ENCODE assay signal across 1 cellular context in the genomic region with DNA sequence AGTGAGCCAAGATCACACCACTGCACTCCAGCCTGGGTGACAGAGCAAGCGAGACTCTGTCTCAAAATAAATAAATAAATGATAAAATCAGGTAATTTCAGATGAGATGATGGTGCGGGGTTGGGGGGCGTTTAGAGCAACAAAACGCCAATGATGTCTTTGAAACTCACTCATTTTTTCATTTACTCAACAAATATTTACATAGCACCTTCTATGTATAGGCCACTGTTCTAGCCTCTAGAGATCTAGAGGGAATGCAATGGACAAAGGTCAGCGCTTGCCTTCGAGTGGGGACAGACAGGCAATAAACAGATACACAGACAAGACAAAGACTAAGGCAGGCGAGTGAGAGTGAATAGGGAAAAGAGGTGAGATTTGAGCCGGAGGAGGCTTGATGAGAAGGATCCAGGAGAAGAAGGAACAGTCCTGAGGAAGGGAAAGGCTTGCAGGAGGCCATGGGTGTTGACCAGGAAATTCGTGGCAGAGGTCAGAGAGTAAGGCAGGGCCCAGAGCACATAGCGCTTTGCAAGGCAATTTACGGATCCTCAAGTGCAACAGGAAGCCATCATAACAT.
A peak's percentile ranks its signal among the peaks of the same experiment; 100 is the strongest.
TF ChIP-seq lines count a peak whose summit lies in the region.

No MANE protein-coding gene starts in this region.

TF ChIP-seq in HepG2, 621 proteins besides CTCF, POLR2A, EP300 and RAD21 (continued from another document and continues in another):
- TF ChIP-seq ZKSCAN8 (CRISPR knock-in tag; IDR thresholded peaks at IDR 0.05; ENCODE audit: borderline replicate concordance) (peak; percentile 21; the same call in 1 of the 2 replicates), NFATC3 (CRISPR knock-in tag; IDR thresholded peaks at IDR 0.05) (no peak), SP5 (CRISPR knock-in tag; IDR thresholded peaks at IDR 0.05; ENCODE audit: borderline replicate concordance, low read depth) (peak; percentile 68), RARA (CRISPR knock-in tag; IDR thresholded peaks at IDR 0.05) (peak; percentile 91), PPARG (CRISPR knock-in tag; conservative IDR thresholded peaks at IDR 0.05) (peak; percentile 87), ZNF501 (CRISPR knock-in tag; IDR thresholded peaks at IDR 0.05) (no peak), CCAR2 (optimal IDR thresholded peaks at IDR 0.05; ENCODE audit: low read depth, low read length) (no peak), MLX (CRISPR knock-in tag; IDR thresholded peaks at IDR 0.05) (no peak), ELF3 (CRISPR knock-in tag; IDR thresholded peaks at IDR 0.05) (peak; percentile 21; the same call in 1 of the 2 replicates), KDM6A (CRISPR knock-in tag; IDR thresholded peaks at IDR 0.05; ENCODE audit: low read depth) (peak; percentile 85), NR2C2 (CRISPR knock-in tag; IDR thresholded peaks at IDR 0.05; ENCODE audit: borderline replicate concordance) (peak; percentile 53), SMYD3 (CRISPR knock-in tag; IDR thresholded peaks at IDR 0.05) (peak; percentile 72; the same call in 1 of the 2 replicates), HMG20B (CRISPR knock-in tag; conservative IDR thresholded peaks at IDR 0.05) (peak; percentile 85), TCF7 (IDR thresholded peaks at IDR 0.05; ENCODE audit: low read depth) (peak; percentile 86), PHF5A (CRISPR knock-in tag; IDR thresholded peaks at IDR 0.05; ENCODE audit: low read depth, unreplicated experiment) (peak; percentile 33), FOXP1 (IDR thresholded peaks at IDR 0.05) (peak; percentile 68), FOXP1 (CRISPR knock-in tag; IDR thresholded peaks at IDR 0.05) (peak; percentile 96), ZNF614 (CRISPR knock-in tag; IDR thresholded peaks at IDR 0.05; ENCODE audit: borderline replicate concordance) (peak; percentile 71; the same call in 1 of the 2 replicates), RCOR2 (CRISPR knock-in tag; IDR thresholded peaks at IDR 0.05) (peak; percentile 41; the same call in 1 of the 2 replicates), NCOR1 (IDR thresholded peaks at IDR 0.05; ENCODE audit: borderline replicate concordance, low read length) (peak; percentile 83; the same call in 1 of the 2 replicates), FOXA3 (CRISPR knock-in tag; IDR thresholded peaks at IDR 0.05) (peak; percentile 96), HDAC2 (CRISPR knock-in tag; IDR thresholded peaks at IDR 0.05) (peak; percentile 89), CREB1 (IDR thresholded peaks at IDR 0.05) (no peak), CREB1 (CRISPR knock-in tag; IDR thresholded peaks at IDR 0.05) (peak; percentile 67), NFE2L1 (CRISPR knock-in tag; IDR thresholded peaks at IDR 0.05; ENCODE audit: borderline replicate concordance) (no peak), HHEX (CRISPR knock-in tag; IDR thresholded peaks at IDR 0.05) (peak; percentile 67), XRCC5 (optimal IDR thresholded peaks at IDR 0.05; ENCODE audit: low read length) (peak; percentile 14), ZNF724P (CRISPR knock-in tag; IDR thresholded peaks at IDR 0.05; ENCODE audit: borderline replicate concordance) (no peak), SPEN (CRISPR knock-in tag; IDR thresholded peaks at IDR 0.05; ENCODE audit: low read depth) (peak; percentile 23; the same call in 1 of the 2 replicates), TEAD3 (CRISPR knock-in tag; optimal IDR thresholded peaks at IDR 0.05; ENCODE audit: borderline replicate concordance) (peak; percentile 85), FOXJ3 (CRISPR knock-in tag; IDR thresholded peaks at IDR 0.05; ENCODE audit: borderline replicate concordance) (peak; percentile 89; the same call in 1 of the 2 replicates), PHF21A (CRISPR knock-in tag; IDR thresholded peaks at IDR 0.05) (peak; percentile 90), SMAD3 (CRISPR knock-in tag; IDR thresholded peaks at IDR 0.05) (0 out of 2 replicates have a peak, but pooled peaks have one; percentile 7), BCL6 (CRISPR knock-in tag; IDR thresholded peaks at IDR 0.05) (peak; percentile 92), TBX3 (IDR thresholded peaks at IDR 0.05; ENCODE audit: borderline replicate concordance) (peak; percentile 92), ZNF362 (CRISPR knock-in tag; IDR thresholded peaks at IDR 0.05; ENCODE audit: borderline replicate concordance) (peak; percentile 81; the same call in 1 of the 2 replicates)
- TF ChIP-seq, protein P1, sequence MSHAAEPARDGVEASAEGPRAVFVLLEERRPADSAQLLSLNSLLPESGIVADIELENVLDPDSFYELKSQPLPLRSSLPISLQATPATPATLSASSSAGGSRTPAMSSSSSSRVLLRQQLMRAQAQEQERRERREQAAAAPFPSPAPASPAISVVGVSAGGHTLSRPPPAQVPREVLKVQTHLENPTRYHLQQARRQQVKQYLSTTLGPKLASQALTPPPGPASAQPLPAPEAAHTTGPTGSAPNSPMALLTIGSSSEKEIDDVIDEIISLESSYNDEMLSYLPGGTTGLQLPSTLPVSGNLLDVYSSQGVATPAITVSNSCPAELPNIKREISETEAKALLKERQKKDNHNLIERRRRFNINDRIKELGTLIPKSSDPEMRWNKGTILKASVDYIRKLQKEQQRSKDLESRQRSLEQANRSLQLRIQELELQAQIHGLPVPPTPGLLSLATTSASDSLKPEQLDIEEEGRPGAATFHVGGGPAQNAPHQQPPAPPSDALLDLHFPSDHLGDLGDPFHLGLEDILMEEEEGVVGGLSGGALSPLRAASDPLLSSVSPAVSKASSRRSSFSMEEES (CRISPR knock-in tag; IDR thresholded peaks at IDR 0.05) = peak; percentile 26; the same call in 1 of the 2 replicates
- TF ChIP-seq, protein P2, sequence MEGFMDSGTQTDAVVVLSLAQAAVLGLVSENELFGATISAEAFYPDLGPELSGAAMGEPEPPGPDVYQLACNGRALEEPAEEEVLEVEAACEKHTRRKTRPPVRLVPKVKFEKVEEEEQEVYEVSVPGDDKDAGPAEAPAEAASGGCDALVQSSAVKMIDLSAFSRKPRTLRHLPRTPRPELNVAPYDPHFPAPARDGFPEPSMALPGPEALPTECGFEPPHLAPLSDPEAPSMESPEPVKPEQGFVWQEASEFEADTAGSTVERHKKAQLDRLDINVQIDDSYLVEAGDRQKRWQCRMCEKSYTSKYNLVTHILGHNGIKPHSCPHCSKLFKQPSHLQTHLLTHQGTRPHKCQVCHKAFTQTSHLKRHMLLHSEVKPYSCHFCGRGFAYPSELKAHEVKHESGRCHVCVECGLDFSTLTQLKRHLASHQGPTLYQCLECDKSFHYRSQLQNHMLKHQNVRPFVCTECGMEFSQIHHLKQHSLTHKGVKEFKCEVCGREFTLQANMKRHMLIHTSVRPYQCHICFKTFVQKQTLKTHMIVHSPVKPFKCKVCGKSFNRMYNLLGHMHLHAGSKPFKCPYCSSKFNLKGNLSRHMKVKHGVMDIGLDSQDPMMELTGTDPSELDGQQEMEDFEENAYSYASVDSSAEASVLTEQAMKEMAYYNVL (CRISPR knock-in tag; IDR thresholded peaks at IDR 0.05; ENCODE audit: borderline replicate concordance) = peak; percentile 92
- TF ChIP-seq, protein P3, sequence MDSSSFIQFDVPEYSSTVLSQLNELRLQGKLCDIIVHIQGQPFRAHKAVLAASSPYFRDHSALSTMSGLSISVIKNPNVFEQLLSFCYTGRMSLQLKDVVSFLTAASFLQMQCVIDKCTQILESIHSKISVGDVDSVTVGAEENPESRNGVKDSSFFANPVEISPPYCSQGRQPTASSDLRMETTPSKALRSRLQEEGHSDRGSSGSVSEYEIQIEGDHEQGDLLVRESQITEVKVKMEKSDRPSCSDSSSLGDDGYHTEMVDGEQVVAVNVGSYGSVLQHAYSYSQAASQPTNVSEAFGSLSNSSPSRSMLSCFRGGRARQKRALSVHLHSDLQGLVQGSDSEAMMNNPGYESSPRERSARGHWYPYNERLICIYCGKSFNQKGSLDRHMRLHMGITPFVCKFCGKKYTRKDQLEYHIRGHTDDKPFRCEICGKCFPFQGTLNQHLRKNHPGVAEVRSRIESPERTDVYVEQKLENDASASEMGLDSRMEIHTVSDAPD (CRISPR knock-in tag; IDR thresholded peaks at IDR 0.05) = peak; percentile 65; the same call in 1 of the 2 replicates
- TF ChIP-seq, protein P4, sequence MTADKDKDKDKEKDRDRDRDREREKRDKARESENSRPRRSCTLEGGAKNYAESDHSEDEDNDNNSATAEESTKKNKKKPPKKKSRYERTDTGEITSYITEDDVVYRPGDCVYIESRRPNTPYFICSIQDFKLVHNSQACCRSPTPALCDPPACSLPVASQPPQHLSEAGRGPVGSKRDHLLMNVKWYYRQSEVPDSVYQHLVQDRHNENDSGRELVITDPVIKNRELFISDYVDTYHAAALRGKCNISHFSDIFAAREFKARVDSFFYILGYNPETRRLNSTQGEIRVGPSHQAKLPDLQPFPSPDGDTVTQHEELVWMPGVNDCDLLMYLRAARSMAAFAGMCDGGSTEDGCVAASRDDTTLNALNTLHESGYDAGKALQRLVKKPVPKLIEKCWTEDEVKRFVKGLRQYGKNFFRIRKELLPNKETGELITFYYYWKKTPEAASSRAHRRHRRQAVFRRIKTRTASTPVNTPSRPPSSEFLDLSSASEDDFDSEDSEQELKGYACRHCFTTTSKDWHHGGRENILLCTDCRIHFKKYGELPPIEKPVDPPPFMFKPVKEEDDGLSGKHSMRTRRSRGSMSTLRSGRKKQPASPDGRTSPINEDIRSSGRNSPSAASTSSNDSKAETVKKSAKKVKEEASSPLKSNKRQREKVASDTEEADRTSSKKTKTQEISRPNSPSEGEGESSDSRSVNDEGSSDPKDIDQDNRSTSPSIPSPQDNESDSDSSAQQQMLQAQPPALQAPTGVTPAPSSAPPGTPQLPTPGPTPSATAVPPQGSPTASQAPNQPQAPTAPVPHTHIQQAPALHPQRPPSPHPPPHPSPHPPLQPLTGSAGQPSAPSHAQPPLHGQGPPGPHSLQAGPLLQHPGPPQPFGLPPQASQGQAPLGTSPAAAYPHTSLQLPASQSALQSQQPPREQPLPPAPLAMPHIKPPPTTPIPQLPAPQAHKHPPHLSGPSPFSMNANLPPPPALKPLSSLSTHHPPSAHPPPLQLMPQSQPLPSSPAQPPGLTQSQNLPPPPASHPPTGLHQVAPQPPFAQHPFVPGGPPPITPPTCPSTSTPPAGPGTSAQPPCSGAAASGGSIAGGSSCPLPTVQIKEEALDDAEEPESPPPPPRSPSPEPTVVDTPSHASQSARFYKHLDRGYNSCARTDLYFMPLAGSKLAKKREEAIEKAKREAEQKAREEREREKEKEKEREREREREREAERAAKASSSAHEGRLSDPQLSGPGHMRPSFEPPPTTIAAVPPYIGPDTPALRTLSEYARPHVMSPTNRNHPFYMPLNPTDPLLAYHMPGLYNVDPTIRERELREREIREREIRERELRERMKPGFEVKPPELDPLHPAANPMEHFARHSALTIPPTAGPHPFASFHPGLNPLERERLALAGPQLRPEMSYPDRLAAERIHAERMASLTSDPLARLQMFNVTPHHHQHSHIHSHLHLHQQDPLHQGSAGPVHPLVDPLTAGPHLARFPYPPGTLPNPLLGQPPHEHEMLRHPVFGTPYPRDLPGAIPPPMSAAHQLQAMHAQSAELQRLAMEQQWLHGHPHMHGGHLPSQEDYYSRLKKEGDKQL (CRISPR knock-in tag; IDR thresholded peaks at IDR 0.05; ENCODE audit: low read depth) = peak; percentile 90
- TF ChIP-seq, protein P5, sequence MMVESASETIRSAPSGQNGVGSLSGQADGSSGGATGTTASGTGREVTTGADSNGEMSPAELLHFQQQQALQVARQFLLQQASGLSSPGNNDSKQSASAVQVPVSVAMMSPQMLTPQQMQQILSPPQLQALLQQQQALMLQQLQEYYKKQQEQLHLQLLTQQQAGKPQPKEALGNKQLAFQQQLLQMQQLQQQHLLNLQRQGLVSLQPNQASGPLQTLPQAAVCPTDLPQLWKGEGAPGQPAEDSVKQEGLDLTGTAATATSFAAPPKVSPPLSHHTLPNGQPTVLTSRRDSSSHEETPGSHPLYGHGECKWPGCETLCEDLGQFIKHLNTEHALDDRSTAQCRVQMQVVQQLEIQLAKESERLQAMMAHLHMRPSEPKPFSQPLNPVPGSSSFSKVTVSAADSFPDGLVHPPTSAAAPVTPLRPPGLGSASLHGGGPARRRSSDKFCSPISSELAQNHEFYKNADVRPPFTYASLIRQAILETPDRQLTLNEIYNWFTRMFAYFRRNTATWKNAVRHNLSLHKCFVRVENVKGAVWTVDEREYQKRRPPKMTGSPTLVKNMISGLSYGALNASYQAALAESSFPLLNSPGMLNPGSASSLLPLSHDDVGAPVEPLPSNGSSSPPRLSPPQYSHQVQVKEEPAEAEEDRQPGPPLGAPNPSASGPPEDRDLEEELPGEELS (CRISPR knock-in tag; IDR thresholded peaks at IDR 0.05) = peak; percentile 97
- TF ChIP-seq, protein P6, sequence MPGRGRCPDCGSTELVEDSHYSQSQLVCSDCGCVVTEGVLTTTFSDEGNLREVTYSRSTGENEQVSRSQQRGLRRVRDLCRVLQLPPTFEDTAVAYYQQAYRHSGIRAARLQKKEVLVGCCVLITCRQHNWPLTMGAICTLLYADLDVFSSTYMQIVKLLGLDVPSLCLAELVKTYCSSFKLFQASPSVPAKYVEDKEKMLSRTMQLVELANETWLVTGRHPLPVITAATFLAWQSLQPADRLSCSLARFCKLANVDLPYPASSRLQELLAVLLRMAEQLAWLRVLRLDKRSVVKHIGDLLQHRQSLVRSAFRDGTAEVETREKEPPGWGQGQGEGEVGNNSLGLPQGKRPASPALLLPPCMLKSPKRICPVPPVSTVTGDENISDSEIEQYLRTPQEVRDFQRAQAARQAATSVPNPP (CRISPR knock-in tag; IDR thresholded peaks at IDR 0.05) = 0 out of 2 replicates have a peak, but pooled peaks have one; percentile 33
